ENCODE assay signal across 9 cellular contexts in the genomic region with DNA sequence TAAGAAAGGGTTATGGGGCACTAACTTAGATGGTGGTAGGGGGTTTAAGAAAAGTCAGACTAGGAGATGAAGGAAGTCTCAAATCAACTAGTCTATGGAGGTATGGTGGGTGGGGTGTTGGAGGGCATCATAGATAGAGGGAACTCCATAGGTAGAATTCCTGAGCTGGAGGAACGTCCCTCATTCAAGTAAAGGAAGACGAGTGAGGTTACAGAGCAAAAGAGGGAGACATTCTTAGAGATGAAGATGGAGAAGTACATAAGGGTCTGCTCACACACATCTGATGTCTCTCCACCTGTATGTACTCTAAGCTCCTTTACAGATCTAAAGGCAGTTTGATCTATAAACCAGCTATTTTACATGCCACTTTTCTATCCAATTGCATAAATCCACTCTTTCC. TPM values are rescaled to one million over a fixed set of nuclear protein-coding genes. Genes with fewer than 3 reads are reported as not detected.
A peak's percentile ranks its signal among the peaks of the same experiment; 100 is the strongest.
DNase-seq lines count a peak whose midpoint lies in the region; ATAC-seq, FAIRE-seq and TF ChIP-seq lines count a peak whose summit lies in the region.
"Had no signal": no experiment of that assay in that cellular context is flagged by ENCODE, and none has a peak within 500 bp of the region (broad histone marks: within the 10 kb centered on the region; RNA-seq: fewer than 3 reads in every experiment).

No MANE protein-coding gene starts in this region.

- ATAC-seq in right cardiac atrium (no peak), Right ventricle myocardium superior (ENCODE audit: poor library complexity) (no peak), K562 (peak; percentile 4)
- no peak for ATAC-seq in activated CD4-positive, CD25-positive, alpha-beta regulatory T cell treated with anti-CD3 and anti-CD28 coated beads, Interleukin-2, amount 50 U/mL, for 24 hours

- intact Hi-C loops in right cardiac atrium (cut with DNase I): no loop called here
- intact Hi-C loops in Right ventricle myocardium superior (cut with DNase I): no loop called here
- intact Hi-C loops in K562 (cut with micrococcal nuclease): loop anchor here (5.0 kb wide), 1 partner anchor 36 kb away; no protein-coding TSS in a partner anchor
- intact Hi-C loops in head of caudate nucleus (cut with DNase I): no loop called here

- peak overlapping the region; percentile 83 for H3K4me2 ChIP-seq in K562 (ENCODE audit: insufficient read depth, low read length)

- peaks cover 22% of the 10 kb centered on the region for H3K36me3 ChIP-seq in K562 (ENCODE audit: control insufficient read depth, insufficient read depth, low read length)

- no peaks in the 10 kb centered on the region for H3K9me3 ChIP-seq in right cardiac atrium (ENCODE audit: control insufficient read depth, low read length)
- H3K9me3 ChIP-seq in K562 (replicated peaks; ENCODE audit: control insufficient read depth, insufficient read depth, low read depth, low read length): no peaks in the 10 kb centered on the region
- no peaks in the 10 kb centered on the region for H3K9me3 ChIP-seq in mononuclear cell (ENCODE audit: low read depth, low read length)

- POLR2A ChIA-PET in K562 (lab: Yijun Ruan, JAX): interaction anchor here (0.9 to 1.9 kb wide), 4 partner anchors 9 to 74 kb away, joined by 3 to 12 read pairs (median 6); a partner anchor contains a TSS

- no peaks in the 10 kb centered on the region for H3K9me1 ChIP-seq in K562 (ENCODE audit: control insufficient read depth, insufficient read depth, low read length)

- 38% methylated on average over 2 of the region's 2 CpGs for WGBS in right cardiac atrium
- WGBS in K562 (ENCODE audit: insufficient coverage, low coverage, missing lambda C conversion rate): 4% methylated on average over 2 of the region's 2 CpGs

- no peak for TF ChIP-seq RAD21 in K562 (CRISPR knock-in tag; conservative IDR thresholded peaks at IDR 0.05 in 1 of 2, IDR thresholded peaks at IDR 0.05 in 1 of 2)

- no peak for TF ChIP-seq EP300 in K562 (IDR thresholded peaks at IDR 0.05; ENCODE audit: low read length)

- TSS peak; percentile 37 for BruUV-seq in K562 (replicated peaks; lab: Mats Ljungman, UMichigan)

- peak overlapping the region in 1 of 2 experiments; percentile 91; a peak in 2 of 4 replicates for H3K9ac ChIP-seq in K562 (ENCODE audit: insufficient read depth in 1 of 2, low read depth in 2 of 2, low read length in 2 of 2)

- no peak for TF ChIP-seq CTCF in K562 (IDR thresholded peaks at IDR 0.05 in 2 of 3, conservative IDR thresholded peaks at IDR 0.05 in 1 of 3; ENCODE audit: insufficient read depth in 2 of 3, low read depth in 1 of 3, low read length in 3 of 3)

- no peak for FAIRE-seq in K562 (lab: Jason Lieb, UNC)

- H3K27me3 ChIP-seq in right cardiac atrium (ENCODE audit: control insufficient read depth, insufficient read depth): no peaks in the 10 kb centered on the region
- no peaks in the 10 kb centered on the region for H3K27me3 ChIP-seq in K562 (ENCODE audit: control insufficient read depth in 2 of 2, insufficient read depth in 2 of 2, low read length in 2 of 2)
- H3K27me3 ChIP-seq in mononuclear cell (ENCODE audit: insufficient read depth, low read length): no peaks in the 10 kb centered on the region

- H3K27ac ChIP-seq in right cardiac atrium (ENCODE audit: low read length): peak overlapping the region; percentile 11
- peak overlapping the region; percentile 92; the same call in 2 of the 3 replicates for H3K27ac ChIP-seq in K562 (ENCODE audit: extremely low read depth, low read depth, low read length)

- H3K4me3 ChIP-seq in right cardiac atrium (ENCODE audit: low read length) (peak overlapping the region; percentile 94), K562 (peak overlapping the region; percentile 92), mononuclear cell (ENCODE audit: low read length) (peak overlapping the region; percentile 60)

- H3K4me1 ChIP-seq in right cardiac atrium (ENCODE audit: control insufficient read depth, insufficient read depth, low read length) (no peaks in the 10 kb centered on the region), K562 (replicated peaks in 1 of 2; ENCODE audit: control insufficient read depth in 2 of 2, insufficient read depth in 2 of 2, low read length in 2 of 2) (peaks cover 4 to 28% of the 10 kb centered on the region in 2 experiments; a peak in 4 of 5 replicates), mononuclear cell (ENCODE audit: insufficient read depth, low read length) (peaks cover 39% of the 10 kb centered on the region)

- CTCF ChIA-PET in K562 (lab: Yijun Ruan, JAX; ENCODE audit: low intra/inter-chr PET ratio): no interaction called here

- DNase-seq in right cardiac atrium: no peak
- no peak for DNase-seq in Right ventricle myocardium superior
- DNase-seq in K562 (ENCODE audit: extremely low read depth in 1 of 4, low spot score in 3 of 4): no peak
- no peak for DNase-seq in medulla oblongata (ENCODE audit: extremely low spot score)
- DNase-seq in head of caudate nucleus: no peak
- DNase-seq in NCI-H2081 (lab: John Stamatoyannopoulos, UW): no peak
- DNase-seq: cortex of kidney had no signal

- no peak overlapping the region for H2AFZ ChIP-seq in K562 (ENCODE audit: low read depth, low read length)

- peaks cover 73% of the 10 kb centered on the region for H3K79me2 ChIP-seq in K562 (ENCODE audit: control insufficient read depth, insufficient read depth, low read length)

- in situ Hi-C loops in K562 (cut with MboI): no loop called here

- H4K20me1 ChIP-seq in K562 (replicated peaks; ENCODE audit: control insufficient read depth, insufficient read depth, low read length): 0 out of 2 replicates have a peak, but pooled peaks cover 5% of the 10 kb centered on the region

- TF ChIP-seq POLR2A in K562 (conservative IDR thresholded peaks at IDR 0.05): no peak

TF ChIP-seq in K562, 482 proteins besides CTCF, POLR2A, EP300 and RAD21:
- TF ChIP-seq SREBF1 (IDR thresholded peaks at IDR 0.05; ENCODE audit: borderline replicate concordance, low read depth, low read length) (no peak), POLR2H (tag; IDR thresholded peaks at IDR 0.05; ENCODE audit: low read depth) (0 out of 2 replicates have a peak, but pooled peaks have one; percentile 26), OTX1 (CRISPR knock-in tag; IDR thresholded peaks at IDR 0.05) (0 out of 2 replicates have a peak, but pooled peaks have one; percentile 58)
- TF ChIP-seq, protein P1, sequence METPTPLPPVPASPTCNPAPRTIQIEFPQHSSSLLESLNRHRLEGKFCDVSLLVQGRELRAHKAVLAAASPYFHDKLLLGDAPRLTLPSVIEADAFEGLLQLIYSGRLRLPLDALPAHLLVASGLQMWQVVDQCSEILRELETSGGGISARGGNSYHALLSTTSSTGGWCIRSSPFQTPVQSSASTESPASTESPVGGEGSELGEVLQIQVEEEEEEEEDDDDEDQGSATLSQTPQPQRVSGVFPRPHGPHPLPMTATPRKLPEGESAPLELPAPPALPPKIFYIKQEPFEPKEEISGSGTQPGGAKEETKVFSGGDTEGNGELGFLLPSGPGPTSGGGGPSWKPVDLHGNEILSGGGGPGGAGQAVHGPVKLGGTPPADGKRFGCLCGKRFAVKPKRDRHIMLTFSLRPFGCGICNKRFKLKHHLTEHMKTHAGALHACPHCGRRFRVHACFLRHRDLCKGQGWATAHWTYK (CRISPR knock-in tag; IDR thresholded peaks at IDR 0.05): 0 out of 2 replicates have a peak, but pooled peaks have one; percentile 16

RNA-seq across cellular contexts. Expression of a gene that starts 1.4 kb away (rescaled TPM):
- total RNA-seq in right cardiac atrium (10 to 100 TPM; 29.2 to 66.9 (median 32.8) TPM), Right ventricle myocardium superior (26.0 TPM), K562 (2014; rRNA removed) (51.1 and 53.9 TPM in 2 replicates), K562 (2014; rRNA removed; fragmentation: Illumina TruSeq; extraction: Trizol) (69.1 and 71.1 TPM in 2 replicates), K562 (2015; rRNA removed; fragmentation: Illumina TruSeq; extraction: Trizol) (66.6 and 75.4 TPM in 2 replicates), K562 (2021) (63.8 and 66.2 TPM in 2 replicates), mononuclear cell (72.6 TPM)
- polyA plus RNA-seq in right cardiac atrium (20.8 TPM), K562 (2011; rRNA removed) (33.5 and 40.6 TPM in 2 replicates), K562 (2014; fragmentation: Illumina TruSeq; extraction: Trizol) (60.9 and 75.5 TPM in 2 replicates), K562 (2014; fragmentation: Nextera tagmentation; extraction: Ambion mirVana) (100 to 1,000 TPM; 115 to 122 TPM), K562 (2014; rRNA removed) (65.0 and 68.3 TPM in 2 replicates)
- total RNA-seq in K562 (2011; cell fraction: chromatin; rRNA removed; ENCODE audit: low replicate concordance): 27.2 and 83.9 TPM in 2 replicates
- 20.2 and 23.2 TPM in 2 replicates for total RNA-seq in K562 (2011; cell fraction: nucleolus; rRNA removed)
- 47.4 and 70.8 TPM in 2 replicates for total RNA-seq in K562 (2011; cell fraction: nucleoplasm; rRNA removed)
- polyA plus RNA-seq in K562 (2011; cell fraction: cytosol; rRNA removed): 33.1 and 40.0 TPM in 2 replicates
- polyA plus RNA-seq in K562 (2011; cell fraction: nucleus; rRNA removed): 34.5 and 40.6 TPM in 2 replicates
- polyA plus RNA-seq in K562 (2012): 49.9 and 96.5 TPM in 2 replicates
- polyA minus RNA-seq in K562 (2011; rRNA and poly(A)+ RNA removed): 38.6 and 47.3 TPM in 2 replicates
- 15.8 and 24.2 TPM in 2 replicates for polyA minus RNA-seq in K562 (2011; cell fraction: cytosol; rRNA and poly(A)+ RNA removed)
- polyA minus RNA-seq in K562 (2011; cell fraction: nucleus; rRNA and poly(A)+ RNA removed): 58.2 and 86.4 TPM in 2 replicates
